In genomic region chr17:14793237-14793636, GRCh38 we compare ENCODE assay signal across 25 cellular contexts.
DNase-seq lines count a peak whose midpoint lies in the region; ATAC-seq, FAIRE-seq and TF ChIP-seq lines count a peak whose summit lies in the region.
"Had no signal": no experiment of that assay in that cellular context is flagged by ENCODE, and none has a peak within 500 bp of the region (broad histone marks: within the 10 kb centered on the region; RNA-seq: fewer than 3 reads in every experiment).

No MANE protein-coding gene starts in this region.

- H3K9me3 ChIP-seq in GM23248 (ENCODE audit: low read depth) = no peaks in the 10 kb centered on the region
- no peaks in the 10 kb centered on the region for H3K9me3 ChIP-seq in astrocyte (ENCODE audit: insufficient read depth, low read depth, low read length)
- H3K9me3 ChIP-seq: ascending aorta, colonic mucosa, spleen, suprapubic skin had no signal

- no peaks in the 10 kb centered on the region for H3K36me3 ChIP-seq in GM23248 (ENCODE audit: low read depth)
- H3K36me3 ChIP-seq in astrocyte (ENCODE audit: insufficient read depth, low read length) = no peaks in the 10 kb centered on the region
- H3K36me3 ChIP-seq: ascending aorta, colonic mucosa, spleen, suprapubic skin, WERI-Rb-1 had no signal

- POLR2A ChIA-PET in AG04449 (lab: Yijun Ruan, JAX) = no interaction called here

- H3K9me2 ChIP-seq in GM23248 (ENCODE audit: insufficient read depth) = no peaks in the 10 kb centered on the region

- WGBS in GM23248 (ENCODE audit: low coverage in 1 of 2, low lambda C conversion rate in 2 of 2, missing lambda C conversion rate in 2 of 2), 2 experiments = 20 to 23% methylated on average over 3 of the region's 3 CpGs

- H3K36me3 Mint-ChIP-seq in astrocyte (ENCODE audit: low read depth, unreplicated experiment) = no peaks in the 10 kb centered on the region
- H3K36me3 Mint-ChIP-seq: CD8-positive, alpha-beta T cell; T-cell had no signal

- peak overlapping the region; percentile 2 for H3K27ac Mint-ChIP-seq in astrocyte (ENCODE audit: unreplicated experiment)
- H3K27ac Mint-ChIP-seq: CD8-positive, alpha-beta T cell; nephron progenitor cell; progenitor cell of endocrine pancreas; T-cell had no signal

- H3K27ac ChIP-seq in GM23248 (no peak overlapping the region), astrocyte (ENCODE audit: low read depth, low read length) (peak overlapping the region; percentile 14)
- H3K27ac ChIP-seq: ascending aorta, colonic mucosa, spleen, suprapubic skin, WERI-Rb-1 had no signal

- CTCF ChIA-PET in AG04449 (lab: Yijun Ruan, JAX) = interaction anchor here (1.1 kb wide), 1 partner anchor 363 kb away, joined by 3 read pairs; no protein-coding TSS in a partner anchor

- H3K4me3 ChIP-seq in AG04449 (ENCODE audit: low read depth, low read length) (no peak overlapping the region), GM23248 (no peak overlapping the region), astrocyte (ENCODE audit: insufficient read depth, low read depth, low read length) (no peak overlapping the region)
- H3K4me3 ChIP-seq: ascending aorta, colonic mucosa, spleen, suprapubic skin had no signal

- no peaks in the 10 kb centered on the region for H3K27me3 Mint-ChIP-seq in astrocyte (ENCODE audit: low read depth, unreplicated experiment)

- intact Hi-C loops in sciatic nerve (cut with DNase I) = no loop called here

- H3K79me2 ChIP-seq in GM23248 (ENCODE audit: insufficient read depth) (no peaks in the 10 kb centered on the region), astrocyte (ENCODE audit: insufficient read depth, low read length) (no peaks in the 10 kb centered on the region)

- no peak for TF ChIP-seq CTCF in AG04449 (IDR thresholded peaks at IDR 0.05; ENCODE audit: insufficient read depth, low read length, missing control alignments)
- no peak for TF ChIP-seq CTCF in astrocyte (IDR thresholded peaks at IDR 0.05; ENCODE audit: insufficient read depth, low read depth, low read length)

- in situ Hi-C loops in GM23248 (cut with MboI) = no loop called here

- H3F3A ChIP-seq in GM23248 (ENCODE audit: insufficient read depth) = no peaks in the 10 kb centered on the region

- H3K4me2 ChIP-seq in GM23248 (ENCODE audit: unreplicated experiment) = no peak overlapping the region
- H3K4me2 ChIP-seq in astrocyte (ENCODE audit: low read length) = no peak overlapping the region

- peaks cover 29% of the 10 kb centered on the region for H3K4me1 Mint-ChIP-seq in astrocyte (ENCODE audit: low read depth, unreplicated experiment)
- H3K4me1 Mint-ChIP-seq: T-cell had no signal

- DNase-seq in AG04449 (ENCODE audit: low read depth, low spot score) (peak; percentile 72), GM23248 (peak; percentile 69), astrocyte (ENCODE audit: low read depth) (no peak), fibroblast of peridontal ligament (ENCODE audit: extremely low read depth) (peak; percentile 82), UCSD-AML1 (lab: John Stamatoyannopoulos, UW; ENCODE audit: unreplicated experiment) (no peak), NCI-H526 treated with DMSO at 0.1 percent for 48 hours (lab: John Stamatoyannopoulos, UW) (no peak), sciatic nerve (ENCODE audit: low spot score) (no peak)
- no peak for DNase-seq in central memory CD4-positive, alpha-beta T cell
- DNase-seq: activated CD8-positive, alpha-beta memory T cell treated with anti-CD3 and anti-CD28 coated beads, Interleukin-2, amount 50 U/mL, for 48 hours; activated gamma-delta T cell; CD8-positive, alpha-beta T cell; colonic mucosa; midbrain; NCI-H1092 treated with DMSO at 0.1 percent for 48 hours; NCI-H2081; NCI-H524; nephron progenitor cell; spleen; stimulated activated CD8-positive, alpha-beta memory T cell treated with anti-CD3 and anti-CD28 coated beads, Interleukin-4, amount 100 ng/mL, for 48 hours; T-cell; WERI-Rb-1 had no signal

- peaks cover 2% of the 10 kb centered on the region for H3K9me3 Mint-ChIP-seq in astrocyte (ENCODE audit: unreplicated experiment)
- H3K9me3 Mint-ChIP-seq: CD8-positive, alpha-beta T cell; nephron progenitor cell; T-cell had no signal

- no peak overlapping the region for H3K4me3 Mint-ChIP-seq in astrocyte (ENCODE audit: unreplicated experiment)
- H3K4me3 Mint-ChIP-seq: CD8-positive, alpha-beta T cell; nephron progenitor cell; T-cell had no signal

- H3K27me3 ChIP-seq in GM23248 (replicated peaks; ENCODE audit: insufficient read depth) = no peaks in the 10 kb centered on the region
- no peaks in the 10 kb centered on the region for H3K27me3 ChIP-seq in astrocyte (ENCODE audit: insufficient read depth, low read length)
- H3K27me3 ChIP-seq: ascending aorta, colonic mucosa had no signal

- peak; percentile 69 for FAIRE-seq in astrocyte (lab: Jason Lieb, UNC)

- H3K4me1 ChIP-seq in GM23248 (ENCODE audit: insufficient read depth) (peaks cover 15% of the 10 kb centered on the region; the same call in 1 of the 2 replicates), astrocyte (ENCODE audit: insufficient read depth, low read length) (peaks cover 5% of the 10 kb centered on the region)
- H3K4me1 ChIP-seq: ascending aorta, colonic mucosa had no signal

- no peak overlapping the region for H3K9ac ChIP-seq in GM23248
- no peak overlapping the region for H3K9ac ChIP-seq in astrocyte (ENCODE audit: low read length)

- H2AFZ ChIP-seq in GM23248 (no peak overlapping the region), astrocyte (ENCODE audit: low read depth, low read length) (no peak overlapping the region)

- no peaks in the 10 kb centered on the region for H4K20me1 ChIP-seq in GM23248 (ENCODE audit: insufficient read depth)
- no peaks in the 10 kb centered on the region for H4K20me1 ChIP-seq in astrocyte (ENCODE audit: insufficient read depth, low read length)

- ATAC-seq in sciatic nerve = no peak
- ATAC-seq: CD8-positive, alpha-beta T cell; HCT116; T-cell had no signal

Comparison
In these comparisons a context has a peak if more than half of its experiments do, and no peak if none do; other contexts are left out.
1. DNase-seq: peak in AG04449 (single experiment), GM23248 (single experiment) and fibroblast of peridontal ligament (single experiment); none in astrocyte (single experiment), UCSD-AML1 (single experiment), NCI-H526 treated with DMSO at 0.1 percent for 48 hours (single experiment), sciatic nerve (single experiment) and central memory CD4-positive, alpha-beta T cell (single experiment).